8 cellular contexts compared by ENCODE assay signal in the genomic region with DNA sequence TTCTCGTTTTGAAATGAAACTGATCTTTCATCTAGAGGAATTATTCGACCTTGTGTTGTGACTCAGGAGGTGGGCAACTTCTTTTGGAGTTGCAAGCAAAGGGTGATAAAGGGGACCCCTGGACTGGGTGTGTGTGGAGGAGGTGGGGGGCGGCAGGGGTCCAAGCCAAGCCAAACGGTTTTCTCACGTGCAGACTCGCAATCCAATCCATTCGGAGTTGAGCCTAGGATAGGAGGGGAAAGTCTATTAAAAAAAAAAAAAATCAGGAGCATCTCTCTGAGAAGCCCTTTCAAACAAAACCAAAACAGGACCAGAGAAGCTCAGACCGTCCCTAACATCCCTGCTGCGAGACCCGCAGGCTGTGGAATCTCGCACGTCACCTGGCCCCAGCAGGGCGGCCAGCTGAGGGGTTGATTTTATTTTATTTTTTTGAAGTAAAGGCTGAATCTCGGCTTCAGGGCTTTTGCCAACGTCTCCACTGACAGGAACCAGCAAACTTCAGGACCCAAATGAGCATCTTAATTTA.
DNase-seq lines count a peak whose midpoint lies in the region; ATAC-seq lines count a peak whose summit lies in the region.

No MANE protein-coding gene starts in this region.

- H3K4me3 ChIP-seq in BLaER1 (peak overlapping the region; percentile 71), mucosa of rectum (ENCODE audit: low read length in 2 of 2) (peak overlapping the region; percentile 47 to 73)

- H4K20me1 ChIP-seq in BLaER1, result no peaks in the 10 kb centered on the region; the same call in 1 of the 2 replicates

- H3K27me3 ChIP-seq in BLaER1 (no peaks in the 10 kb centered on the region), mucosa of rectum (ENCODE audit: control insufficient read depth in 2 of 2, insufficient read depth in 2 of 2, low read length in 2 of 2) (peaks cover 16 to 31% of the 10 kb centered on the region in 2 donors)

- H3K9me3 ChIP-seq in BLaER1 (no peaks in the 10 kb centered on the region), mucosa of rectum (ENCODE audit: control insufficient read depth in 2 of 2, low read length in 2 of 2) (no peaks in the 10 kb centered on the region)

- H3K4me1 ChIP-seq in BLaER1 (peaks cover 40% of the 10 kb centered on the region), mucosa of rectum (ENCODE audit: control insufficient read depth in 2 of 2, insufficient read depth in 2 of 2, low read length in 2 of 2) (no peaks in the 10 kb centered on the region)

- DNase-seq in NAMALWA (ENCODE audit: low spot score) (peak; percentile 45), OCI-M1 (lab: John Stamatoyannopoulos, UW) (no peak), SHP77 (lab: John Stamatoyannopoulos, UW) (no peak)

- no peaks in the 10 kb centered on the region for H3K36me3 ChIP-seq in BLaER1
- H3K36me3 ChIP-seq in mucosa of rectum (ENCODE audit: control insufficient read depth in 2 of 2, insufficient read depth in 2 of 2, low read length in 2 of 2), result no peaks in the 10 kb centered on the region

- H3K4me2 ChIP-seq in BLaER1, result peak overlapping the region; percentile 96

- H3K27ac ChIP-seq in BLaER1, result peak overlapping the region; percentile 70
- H3K27ac ChIP-seq in cingulate gyrus (ENCODE audit: low read depth, low read length), result peak overlapping the region; percentile 95
- H3K27ac ChIP-seq in mucosa of rectum (ENCODE audit: low read depth in 2 of 2, low read length in 2 of 2), result peak overlapping the region; percentile 77 to 81

- ATAC-seq in GM21786 (IDR thresholded peaks at IDR 0.05; ENCODE audit: unreplicated experiment) (no peak), HG03095 (IDR thresholded peaks at IDR 0.05; ENCODE audit: unreplicated experiment) (no peak)

- H3K9ac ChIP-seq in BLaER1 (peak overlapping the region; percentile 78), mucosa of rectum (ENCODE audit: low read depth in 1 of 2, low read length in 2 of 2) (peak overlapping the region; percentile 52 to 64)
